In genomic region chr6:40249935-40250334, GRCh38 we compare ENCODE assay signal across 2 cellular contexts.
TF ChIP-seq lines count a peak whose summit lies in the region.

No MANE protein-coding gene starts in this region.

TF ChIP-seq in GM12878, 131 proteins besides CTCF, POLR2A, EP300 and RAD21 (continued from another document):
- no peak for TF ChIP-seq ZBTB40 (IDR thresholded peaks at IDR 0.05; ENCODE audit: borderline replicate concordance)

TF ChIP-seq in neural cell, 6 proteins besides CTCF, POLR2A, EP300 and RAD21 (continued from another document):
- TF ChIP-seq MXI1 (conservative IDR thresholded peaks at IDR 0.05; ENCODE audit: poor library complexity, severe bottlenecking) (no peak), TAF1 (IDR thresholded peaks at IDR 0.05; ENCODE audit: low read depth) (no peak)
TF ChIP-seq in neural cell: peak in this region for 0.
